In the genomic region with DNA sequence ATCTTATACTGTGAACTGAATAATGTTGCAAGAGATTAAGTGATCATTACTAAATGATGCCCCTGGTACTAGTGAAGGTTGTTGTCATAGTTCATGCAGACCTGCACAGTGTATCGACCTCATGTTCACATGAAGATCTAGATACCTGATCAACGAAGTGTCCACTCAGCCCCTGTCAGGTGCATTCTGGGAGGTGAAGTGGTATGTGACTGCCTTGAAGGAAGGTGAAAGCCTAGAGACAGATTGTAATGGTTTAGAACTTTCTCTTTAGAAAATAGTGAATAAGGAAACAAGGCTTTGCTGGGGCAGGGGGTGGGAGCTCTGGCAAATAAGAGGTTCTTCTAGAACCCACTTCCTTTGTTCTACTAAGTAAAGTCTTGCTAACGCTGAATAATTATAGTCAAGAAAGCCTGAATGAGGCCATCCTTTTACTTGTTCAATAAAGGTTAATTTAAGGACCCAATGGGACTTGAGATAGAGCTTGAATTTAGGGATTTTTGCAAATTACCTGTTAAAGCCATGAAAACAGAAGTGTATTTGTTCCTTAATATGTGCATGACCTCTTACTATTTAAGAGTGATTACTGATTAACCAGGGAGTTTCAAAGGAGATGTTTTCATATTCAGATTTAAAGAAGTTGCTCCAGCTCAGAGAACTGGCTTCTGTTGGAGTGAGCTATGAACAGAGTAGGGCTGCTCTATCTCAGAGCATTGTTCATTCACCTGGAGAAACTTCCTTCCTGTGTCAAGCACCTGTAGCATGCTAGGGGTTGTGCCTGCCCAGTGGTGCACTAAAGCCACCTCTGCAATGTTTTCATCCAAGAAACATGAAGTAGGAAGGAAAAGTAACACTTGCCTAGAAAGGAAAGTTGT, we compare ENCODE assay signal across 1 cellular context.
TF ChIP-seq lines count a peak whose summit lies in the region.

No MANE protein-coding gene starts in this region.

TF ChIP-seq in WTC11, 78 proteins besides CTCF, POLR2A, EP300 and RAD21 (continued from another document):
- TF ChIP-seq, protein P1, sequence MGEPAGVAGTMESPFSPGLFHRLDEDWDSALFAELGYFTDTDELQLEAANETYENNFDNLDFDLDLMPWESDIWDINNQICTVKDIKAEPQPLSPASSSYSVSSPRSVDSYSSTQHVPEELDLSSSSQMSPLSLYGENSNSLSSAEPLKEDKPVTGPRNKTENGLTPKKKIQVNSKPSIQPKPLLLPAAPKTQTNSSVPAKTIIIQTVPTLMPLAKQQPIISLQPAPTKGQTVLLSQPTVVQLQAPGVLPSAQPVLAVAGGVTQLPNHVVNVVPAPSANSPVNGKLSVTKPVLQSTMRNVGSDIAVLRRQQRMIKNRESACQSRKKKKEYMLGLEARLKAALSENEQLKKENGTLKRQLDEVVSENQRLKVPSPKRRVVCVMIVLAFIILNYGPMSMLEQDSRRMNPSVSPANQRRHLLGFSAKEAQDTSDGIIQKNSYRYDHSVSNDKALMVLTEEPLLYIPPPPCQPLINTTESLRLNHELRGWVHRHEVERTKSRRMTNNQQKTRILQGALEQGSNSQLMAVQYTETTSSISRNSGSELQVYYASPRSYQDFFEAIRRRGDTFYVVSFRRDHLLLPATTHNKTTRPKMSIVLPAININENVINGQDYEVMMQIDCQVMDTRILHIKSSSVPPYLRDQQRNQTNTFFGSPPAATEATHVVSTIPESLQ (CRISPR knock-in tag; IDR thresholded peaks at IDR 0.05), result no peak
- TF ChIP-seq CREB1 (CRISPR knock-in tag; IDR thresholded peaks at IDR 0.05), result no peak
- TF ChIP-seq ZNF416 (CRISPR knock-in tag; IDR thresholded peaks at IDR 0.05), result no peak
- TF ChIP-seq GTF2I (CRISPR knock-in tag; conservative IDR thresholded peaks at IDR 0.05), result no peak
- no peak for TF ChIP-seq OVOL2 (CRISPR knock-in tag; IDR thresholded peaks at IDR 0.05; ENCODE audit: borderline replicate concordance)
- TF ChIP-seq GABPB1 (CRISPR knock-in tag; IDR thresholded peaks at IDR 0.05), result no peak
- TF ChIP-seq GRHL2 (CRISPR knock-in tag; IDR thresholded peaks at IDR 0.05; ENCODE audit: insufficient replicate concordance, severe bottlenecking), result no peak
